ENCODE assay signal across 21 cellular contexts in the genomic region with DNA sequence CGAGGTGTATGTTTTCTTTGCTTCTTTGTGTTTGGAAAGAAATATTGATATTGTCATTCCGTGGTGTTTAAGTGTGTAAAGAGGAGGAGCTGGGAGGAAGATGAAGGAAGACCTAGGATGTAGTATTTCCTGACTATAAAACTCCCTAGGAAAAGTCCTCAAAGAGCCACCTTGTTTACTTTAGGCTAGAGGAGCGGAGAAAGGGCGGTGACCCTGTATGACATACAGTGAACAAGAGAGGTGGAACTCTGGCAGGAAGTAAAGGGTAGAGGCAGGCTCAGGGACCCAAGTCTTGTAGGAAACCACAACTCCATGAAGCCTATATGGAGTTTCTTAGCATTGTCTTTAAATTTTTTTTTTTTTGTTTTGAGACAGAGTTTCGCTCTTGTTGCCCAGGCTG. TPM values are rescaled to one million over a fixed set of nuclear protein-coding genes. Genes with fewer than 3 reads are reported as not detected.
A peak's percentile ranks its signal among the peaks of the same experiment; 100 is the strongest.
DNase-seq lines count a peak whose midpoint lies in the region; ATAC-seq, FAIRE-seq and TF ChIP-seq lines count a peak whose summit lies in the region.
"Had no signal": no experiment of that assay in that cellular context is flagged by ENCODE, and none has a peak within 500 bp of the region (broad histone marks: within the 10 kb centered on the region; RNA-seq: fewer than 3 reads in every experiment).

No MANE protein-coding gene starts in this region.

- peaks cover 62% of the 10 kb centered on the region for H3K4me1 Mint-ChIP-seq in activated T-cell treated with anti-CD3 and anti-CD28 coated beads, Interleukin-2, amount 50 U/mL, for 72 hours (ENCODE audit: low read depth)
- peaks cover 24% of the 10 kb centered on the region for H3K4me1 Mint-ChIP-seq in activated T-cell treated with anti-CD3 and anti-CD28 coated beads, Interleukin-2, amount 50 U/mL, for 24 hours (ENCODE audit: low read depth)
- peaks cover 76% of the 10 kb centered on the region for H3K4me1 Mint-ChIP-seq in activated CD4-positive, alpha-beta memory T cell treated with anti-CD3 and anti-CD28 coated beads for 36 hours (ENCODE audit: low read depth)
- H3K4me1 Mint-ChIP-seq: CD14-positive monocyte; stimulated activated naive B cell treated with anti-CD40 and anti-IgM and Interleukin-4, amounts not matched to agents 10 μg/mL and 1 μg/mL and 100 μg/mL, for 72 hours had no signal

- H3K27me3 Mint-ChIP-seq in activated T-cell treated with anti-CD3 and anti-CD28 coated beads, Interleukin-2, amount 50 U/mL, for 72 hours (ENCODE audit: low read depth): no peaks in the 10 kb centered on the region
- no peaks in the 10 kb centered on the region for H3K27me3 Mint-ChIP-seq in activated T-cell treated with anti-CD3 and anti-CD28 coated beads, Interleukin-2, amount 50 U/mL, for 24 hours
- no peaks in the 10 kb centered on the region for H3K27me3 Mint-ChIP-seq in activated CD4-positive, alpha-beta memory T cell treated with anti-CD3 and anti-CD28 coated beads for 36 hours

- peak overlapping the region; percentile 9 to 65 for H3K27ac ChIP-seq in small intestine (ENCODE audit: low read depth in 1 of 2, low read length in 1 of 2)
- H3K27ac ChIP-seq in brain microvascular endothelial cell: no peak overlapping the region
- H3K27ac ChIP-seq: SJCRH30 had no signal

- CTCF ChIA-PET in activated CD4-positive, alpha-beta memory T cell treated with anti-CD3 and anti-CD28 coated beads for 36 hours (lab: Charles Lee): no interaction called here

- no peak for TF ChIP-seq CTCF in brain microvascular endothelial cell (IDR thresholded peaks at IDR 0.05; ENCODE audit: low read depth, low read length, missing control alignments)

- H3K36me3 Mint-ChIP-seq in activated T-cell treated with anti-CD3 and anti-CD28 coated beads, Interleukin-2, amount 50 U/mL, for 72 hours (ENCODE audit: insufficient read depth in 2 of 2): peaks cover 3 to 7% of the 10 kb centered on the region in 2 donors
- H3K36me3 Mint-ChIP-seq in activated T-cell treated with anti-CD3 and anti-CD28 coated beads, Interleukin-2, amount 50 U/mL, for 24 hours (ENCODE audit: low read depth): no peaks in the 10 kb centered on the region
- peaks cover 3% of the 10 kb centered on the region for H3K36me3 Mint-ChIP-seq in activated CD4-positive, alpha-beta memory T cell treated with anti-CD3 and anti-CD28 coated beads for 36 hours
- H3K36me3 Mint-ChIP-seq: CD14-positive monocyte; stimulated activated naive B cell treated with anti-CD40 and anti-IgM and Interleukin-4, amounts not matched to agents 10 μg/mL and 1 μg/mL and 100 μg/mL, for 72 hours had no signal

- peak; percentile 53 to 58 for ATAC-seq in activated T-cell treated with anti-CD3 and anti-CD28 coated beads, Interleukin-2, amount 50 U/mL, for 72 hours (replicated peaks in 1 of 2)
- ATAC-seq in esophagus mucosa (peak; percentile 84), GM21526 (IDR thresholded peaks at IDR 0.05; ENCODE audit: low FRiP score, unreplicated experiment) (no peak)
- ATAC-seq: stimulated activated naive B cell treated with anti-CD40 and anti-IgM and Interleukin-4, amounts not matched to agents 10 μg/mL and 1 μg/mL and 100 μg/mL, for 72 hours had no signal

- H3K4me3 Mint-ChIP-seq in activated T-cell treated with anti-CD3 and anti-CD28 coated beads, Interleukin-2, amount 50 U/mL, for 72 hours: peak overlapping the region; percentile 78 to 90
- no peak overlapping the region for H3K4me3 Mint-ChIP-seq in activated T-cell treated with anti-CD3 and anti-CD28 coated beads, Interleukin-2, amount 50 U/mL, for 24 hours
- peak overlapping the region; percentile 68 for H3K4me3 Mint-ChIP-seq in activated CD4-positive, alpha-beta memory T cell treated with anti-CD3 and anti-CD28 coated beads for 36 hours
- H3K4me3 Mint-ChIP-seq: CD14-positive monocyte; stimulated activated naive B cell treated with anti-CD40 and anti-IgM and Interleukin-4, amounts not matched to agents 10 μg/mL and 1 μg/mL and 100 μg/mL, for 72 hours had no signal

- H3K36me3 ChIP-seq in small intestine (ENCODE audit: control insufficient read depth in 2 of 2, insufficient read depth in 2 of 2, low read length in 2 of 2) (no peaks in the 10 kb centered on the region), brain microvascular endothelial cell (replicated peaks) (no peaks in the 10 kb centered on the region)
- H3K36me3 ChIP-seq: SJCRH30, upper lobe of left lung had no signal

- H3K27ac Mint-ChIP-seq in activated T-cell treated with anti-CD3 and anti-CD28 coated beads, Interleukin-2, amount 50 U/mL, for 72 hours: peak overlapping the region; percentile 97
- no peak overlapping the region for H3K27ac Mint-ChIP-seq in activated T-cell treated with anti-CD3 and anti-CD28 coated beads, Interleukin-2, amount 50 U/mL, for 24 hours
- peak overlapping the region; percentile 90 for H3K27ac Mint-ChIP-seq in activated CD4-positive, alpha-beta memory T cell treated with anti-CD3 and anti-CD28 coated beads for 36 hours
- H3K27ac Mint-ChIP-seq: stimulated activated naive B cell treated with anti-CD40 and anti-IgM and Interleukin-4, amounts not matched to agents 10 μg/mL and 1 μg/mL and 100 μg/mL, for 72 hours had no signal

- 21 to 50% (median 49%) methylated on average over 5 of the region's 5 CpGs for WGBS in small intestine, 3 donors

- no peak for FAIRE-seq in small intestine (lab: Jason Lieb, UNC)
- FAIRE-seq: endothelial cell of umbilical vein, H54 had no signal

- no peak for DNase-seq in activated T-cell treated with anti-CD3 and anti-CD28 coated beads, Interleukin-2, amount 50 U/mL, for 72 hours
- DNase-seq in activated T-cell treated with anti-CD3 and anti-CD28 coated beads, Interleukin-2, amount 50 U/mL, for 24 hours: no peak
- no peak for DNase-seq in activated CD4-positive, alpha-beta memory T cell treated with anti-CD3 and anti-CD28 coated beads for 36 hours
- DNase-seq in small intestine (peak; percentile 75), brain microvascular endothelial cell (no peak), NCI-H187 treated with DMSO at 0.1 percent for 48 hours (lab: John Stamatoyannopoulos, UW) (no peak)
- DNase-seq: activated CD4-positive, alpha-beta T cell treated with anti-CD3 and anti-CD28 coated beads for 4 hours; anterior cingulate cortex; DND-41; NCI-H1048; NCI-H526 treated with DMSO at 0.1 percent for 48 hours; OCI-M1; SJCRH30; stimulated activated naive B cell treated with anti-CD40 and anti-IgM and Interleukin-4, amounts not matched to agents 10 μg/mL and 1 μg/mL and 100 μg/mL, for 72 hours had no signal

- peaks cover 0 to 4% of the 10 kb centered on the region in 2 donors for H3K9me3 Mint-ChIP-seq in activated T-cell treated with anti-CD3 and anti-CD28 coated beads, Interleukin-2, amount 50 U/mL, for 72 hours
- H3K9me3 Mint-ChIP-seq in activated T-cell treated with anti-CD3 and anti-CD28 coated beads, Interleukin-2, amount 50 U/mL, for 24 hours: peaks cover 4% of the 10 kb centered on the region
- H3K9me3 Mint-ChIP-seq in activated CD4-positive, alpha-beta memory T cell treated with anti-CD3 and anti-CD28 coated beads for 36 hours: peaks cover 4% of the 10 kb centered on the region

- H3K27me3 ChIP-seq in small intestine (ENCODE audit: control insufficient read depth in 2 of 2, insufficient read depth in 2 of 2, low read length in 2 of 2) (no peaks in the 10 kb centered on the region), brain microvascular endothelial cell (replicated peaks) (no peaks in the 10 kb centered on the region)
- H3K27me3 ChIP-seq: SJCRH30, upper lobe of left lung had no signal

- POLR2A ChIA-PET in activated CD4-positive, alpha-beta memory T cell treated with anti-CD3 and anti-CD28 coated beads for 36 hours (lab: Charles Lee): no interaction called here

- H3K4me1 ChIP-seq in small intestine (ENCODE audit: control insufficient read depth in 2 of 2, insufficient read depth in 1 of 2, low read depth in 1 of 2, low read length in 1 of 2): no peaks in the 10 kb centered on the region
- H3K4me1 ChIP-seq: SJCRH30 had no signal

- in situ Hi-C loops in brain microvascular endothelial cell (cut with HindIII; ENCODE audit: low pct_ligation_motif_present, low sequenced_read_pairs): no loop called here

- intact Hi-C loops in activated CD4-positive, alpha-beta memory T cell treated with anti-CD3 and anti-CD28 coated beads for 36 hours (cut with micrococcal nuclease): loop anchor here (10.0 kb wide), 2 partner anchors 236 to 1496 kb away; a partner anchor contains a TSS

- H3K4me3 ChIP-seq in small intestine (ENCODE audit: low read depth in 1 of 2, low read length in 2 of 2): peak overlapping the region in 1 of 2 donors; percentile 3
- H3K4me3 ChIP-seq in brain microvascular endothelial cell (ENCODE audit: low read depth, low read length): no peak overlapping the region
- H3K4me3 ChIP-seq: lung, SJCRH30, upper lobe of left lung had no signal

- H3K9me3 ChIP-seq in small intestine (ENCODE audit: control insufficient read depth, low read depth): no peaks in the 10 kb centered on the region
- H3K9me3 ChIP-seq: SJCRH30, upper lobe of left lung had no signal

RNA-seq across cellular contexts. Expression of a gene that starts 14.0 kb away (rescaled TPM):
- 1 to 10 TPM; 6.2 to 6.7 TPM for total RNA-seq in activated T-cell treated with anti-CD3 and anti-CD28 coated beads, Interleukin-2, amount 50 U/mL, for 72 hours
- 1 to 10 TPM; 8.3 TPM for total RNA-seq in activated CD4-positive, alpha-beta memory T cell treated with anti-CD3 and anti-CD28 coated beads for 36 hours
- 45.4 TPM for total RNA-seq in esophagus mucosa
- 10 to 100 TPM; 15.0 to 21.7 (median 15.4) TPM for polyA plus RNA-seq in small intestine
